Comparison of ENCODE assay signal across 22 cellular contexts in genomic region chr11:117413616-117414015, GRCh38.
"Had no signal": no experiment of that assay in that cellular context is flagged by ENCODE, and none has a peak within 500 bp of the region (broad histone marks: within the 10 kb centered on the region; RNA-seq: fewer than 3 reads in every experiment).

No MANE protein-coding gene starts in this region.

- H3K4me3 ChIP-seq: heart right ventricle, hepatocyte, left lung, lower lobe of right lung, mucosa of descending colon, psoas muscle, right lobe of liver, skin epidermis, tibial nerve, uterus had no signal

- DNase-seq: heart right ventricle; left colon; lower lobe of right lung; mammary epithelial cell; mesenchymal stem cell; midbrain; mucosa of descending colon; naive thymus-derived CD4-positive, alpha-beta T cell; psoas muscle; right lobe of liver; stimulated activated CD4-positive, alpha-beta T cell treated with anti-CD3 and anti-CD28 coated beads, Interleukin-12 subunit alpha, Interleukin-12 subunit beta, amount 100 ng/mL, for 4 hours; stimulated activated CD4-positive, alpha-beta T cell treated with anti-CD3 and anti-CD28 coated beads, Interleukin-15, amount 100 ng/mL, for 24 hours; stimulated activated CD4-positive, alpha-beta T cell treated with anti-CD3 and anti-CD28 coated beads, Interleukin-2, amount 100 ng/mL, for 24 hours; stimulated activated CD4-positive, alpha-beta T cell treated with anti-CD3 and anti-CD28 coated beads, Interleukin-4, amount 100 ng/mL, for 1 hour; stimulated activated naive CD4-positive, alpha-beta T cell; uterus had no signal

- H3K4me2 ChIP-seq: hepatocyte had no signal

- H3K9ac ChIP-seq: parathyroid adenoma had no signal

- H3K27me3 ChIP-seq: hepatocyte, right lobe of liver, tibial nerve, uterus had no signal

- H3K36me3 ChIP-seq: uterus had no signal

- H2AFZ ChIP-seq: hepatocyte, parathyroid adenoma had no signal

- H3K4me1 ChIP-seq: heart right ventricle, left lung, lower lobe of right lung, parathyroid adenoma, psoas muscle, right lobe of liver, tibial nerve, uterus had no signal

- FAIRE-seq: keratinocyte had no signal

- H3K27ac ChIP-seq: heart right ventricle, hepatocyte, left lung, lower lobe of right lung, parathyroid adenoma, psoas muscle, right lobe of liver, skin epidermis, tibial nerve, uterus had no signal

- H3K9me3 ChIP-seq: heart right ventricle, left lung, lower lobe of right lung, mucosa of descending colon, psoas muscle, right lobe of liver, tibial nerve, uterus had no signal

- H3K79me2 ChIP-seq: hepatocyte, parathyroid adenoma had no signal
